23 cellular contexts compared by ENCODE assay signal in genomic region chr1:153883223-153883622, GRCh38.
"Had no signal": no experiment of that assay in that cellular context is flagged by ENCODE, and none has a peak within 500 bp of the region (broad histone marks: within the 10 kb centered on the region; RNA-seq: fewer than 3 reads in every experiment).

No MANE protein-coding gene starts in this region.

- H3K9me3 ChIP-seq: esophagus muscularis mucosa, right lobe of liver, thyroid gland, upper lobe of right lung had no signal

- H3K36me3 ChIP-seq: esophagus muscularis mucosa, right lobe of liver, thyroid gland, upper lobe of right lung had no signal

- H3K27me3 Mint-ChIP-seq: activated CD4-positive, alpha-beta T cell treated with anti-CD3 and anti-CD28 coated beads, Interleukin-2, amount 10 ng/mL, durations not matched to agents 7 days and 5 days; activated CD8-positive, alpha-beta memory T cell treated with anti-CD3 and anti-CD28 coated beads, Interleukin-2, amount 10 ng/mL, durations not matched to agents 7 days and 5 days; activated CD8-positive, alpha-beta T cell treated with anti-CD3 and anti-CD28 coated beads for 36 hours; activated naive CD8-positive, alpha-beta T cell treated with anti-CD3 and anti-CD28 coated beads for 36 hours; effector memory CD8-positive, alpha-beta T cell; memory B cell; stimulated activated naive CD8-positive, alpha-beta T cell treated with anti-CD3 and anti-CD28 coated beads, Interleukin-15, Interleukin-2, amounts not matched to agents 100 ng/mL and 50 ng/mL, for 24 hours had no signal

- H3K4me3 Mint-ChIP-seq: activated CD4-positive, alpha-beta T cell treated with anti-CD3 and anti-CD28 coated beads, Interleukin-2, amount 10 ng/mL, durations not matched to agents 7 days and 5 days; activated CD8-positive, alpha-beta memory T cell treated with anti-CD3 and anti-CD28 coated beads, Interleukin-2, amount 10 ng/mL, durations not matched to agents 7 days and 5 days; activated CD8-positive, alpha-beta T cell treated with anti-CD3 and anti-CD28 coated beads for 36 hours; activated naive CD8-positive, alpha-beta T cell treated with anti-CD3 and anti-CD28 coated beads for 36 hours; effector memory CD8-positive, alpha-beta T cell; memory B cell; nephron progenitor cell; stimulated activated naive CD8-positive, alpha-beta T cell treated with anti-CD3 and anti-CD28 coated beads, Interleukin-15, Interleukin-2, amounts not matched to agents 100 ng/mL and 50 ng/mL, for 24 hours had no signal

- H3K27me3 ChIP-seq: dorsolateral prefrontal cortex, esophagus muscularis mucosa, right lobe of liver, thyroid gland, upper lobe of right lung had no signal

- DNase-seq: activated CD4-positive, alpha-beta T cell treated with anti-CD3 and anti-CD28 coated beads, Interleukin-2, amount 10 ng/mL, durations not matched to agents 7 days and 5 days; activated CD8-positive, alpha-beta memory T cell treated with anti-CD3 and anti-CD28 coated beads, Interleukin-2, amount 10 ng/mL, durations not matched to agents 7 days and 5 days; activated CD8-positive, alpha-beta T cell treated with anti-CD3 and anti-CD28 coated beads for 36 hours; activated naive CD8-positive, alpha-beta T cell treated with anti-CD3 and anti-CD28 coated beads for 36 hours; activated T-cell treated with anti-CD3 and anti-CD28 coated beads for 4 hours; central memory CD4-positive, alpha-beta T cell; dorsolateral prefrontal cortex; effector memory CD8-positive, alpha-beta T cell; hippocampal formation; left cardiac atrium; nephron progenitor cell; occipital lobe; right lobe of liver; stimulated activated CD4-positive, alpha-beta T cell treated with anti-CD3 and anti-CD28 coated beads, Interleukin-1b, Interleukin-23, amount 100 ng/mL, for 48 hours; substantia nigra; T-helper 1 cell; thyroid gland; upper lobe of right lung had no signal

- H3K4me3 ChIP-seq: dorsolateral prefrontal cortex, esophagus muscularis mucosa, right lobe of liver, skin epidermis, thyroid gland, upper lobe of right lung had no signal

- ATAC-seq: activated CD4-positive, CD25-positive, alpha-beta regulatory T cell treated with anti-CD3 and anti-CD28 coated beads, Interleukin-2, amount 50 U/mL, for 24 hours; activated CD8-positive, alpha-beta memory T cell treated with anti-CD3 and anti-CD28 coated beads, Interleukin-2, amount 10 ng/mL, durations not matched to agents 7 days and 5 days; left cardiac atrium; right lobe of liver; upper lobe of right lung had no signal

- H3K27ac Mint-ChIP-seq: activated CD4-positive, alpha-beta T cell treated with anti-CD3 and anti-CD28 coated beads, Interleukin-2, amount 10 ng/mL, durations not matched to agents 7 days and 5 days; activated CD8-positive, alpha-beta memory T cell treated with anti-CD3 and anti-CD28 coated beads, Interleukin-2, amount 10 ng/mL, durations not matched to agents 7 days and 5 days; activated CD8-positive, alpha-beta T cell treated with anti-CD3 and anti-CD28 coated beads for 36 hours; activated naive CD8-positive, alpha-beta T cell treated with anti-CD3 and anti-CD28 coated beads for 36 hours; effector memory CD8-positive, alpha-beta T cell; memory B cell; nephron progenitor cell; stimulated activated naive CD8-positive, alpha-beta T cell treated with anti-CD3 and anti-CD28 coated beads, Interleukin-15, Interleukin-2, amounts not matched to agents 100 ng/mL and 50 ng/mL, for 24 hours had no signal

- H3K27ac ChIP-seq: esophagus muscularis mucosa, right lobe of liver, skin epidermis, thyroid gland, upper lobe of right lung had no signal

- H3K9me3 Mint-ChIP-seq: activated CD4-positive, alpha-beta T cell treated with anti-CD3 and anti-CD28 coated beads, Interleukin-2, amount 10 ng/mL, durations not matched to agents 7 days and 5 days; activated CD8-positive, alpha-beta T cell treated with anti-CD3 and anti-CD28 coated beads for 36 hours; activated naive CD8-positive, alpha-beta T cell treated with anti-CD3 and anti-CD28 coated beads for 36 hours; effector memory CD8-positive, alpha-beta T cell; memory B cell; nephron progenitor cell; stimulated activated naive CD8-positive, alpha-beta T cell treated with anti-CD3 and anti-CD28 coated beads, Interleukin-15, Interleukin-2, amounts not matched to agents 100 ng/mL and 50 ng/mL, for 24 hours had no signal
